1 cellular context compared by ENCODE assay signal in the genomic region with DNA sequence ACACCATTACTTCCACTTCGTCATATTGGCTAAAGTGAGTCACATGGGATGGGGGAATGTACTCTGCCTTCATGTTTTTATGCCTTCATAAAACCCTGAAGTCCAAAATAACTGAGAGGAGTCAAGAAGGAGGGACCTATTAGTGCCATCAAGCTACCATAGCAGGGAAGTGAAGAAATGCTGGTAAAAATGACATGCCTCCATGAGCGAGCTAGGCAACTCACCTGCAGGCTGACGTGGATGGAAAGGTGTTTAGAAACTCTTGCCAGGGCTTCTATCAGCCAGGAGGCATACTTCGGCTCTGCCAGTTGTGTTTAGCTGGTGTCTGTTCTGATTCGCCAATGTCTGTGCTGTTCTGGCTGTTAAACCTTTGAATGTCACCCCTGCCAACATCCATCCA.
TF ChIP-seq lines count a peak whose summit lies in the region.

No MANE protein-coding gene starts in this region.

TF ChIP-seq in IMR-90, 13 proteins besides CTCF, POLR2A, EP300 and RAD21 (continued from another document):
- TF ChIP-seq BHLHE40 (IDR thresholded peaks at IDR 0.05; ENCODE audit: low read depth, low read length) (no peak), MAFK (IDR thresholded peaks at IDR 0.05; ENCODE audit: low read depth, low read length) (no peak), RFX5 (IDR thresholded peaks at IDR 0.05; ENCODE audit: low read depth, low read length) (no peak), CEBPB (IDR thresholded peaks at IDR 0.05; ENCODE audit: low read depth, low read length) (no peak), FOS (IDR thresholded peaks at IDR 0.05; ENCODE audit: low read depth, low read length) (no peak), MXI1 (IDR thresholded peaks at IDR 0.05; ENCODE audit: borderline replicate concordance, low read depth, low read length) (no peak), CHD1 (IDR thresholded peaks at IDR 0.05; ENCODE audit: low read depth, low read length) (no peak), RCOR1 (IDR thresholded peaks at IDR 0.05; ENCODE audit: insufficient replicate concordance, low read length) (no peak)
